8 cellular contexts compared by ENCODE assay signal in genomic region chr17:34998205-34998604, GRCh38. TPM values are rescaled to one million over a fixed set of nuclear protein-coding genes. Genes with fewer than 3 reads are reported as not detected.
DNase-seq lines count a peak whose midpoint lies in the region; ATAC-seq and TF ChIP-seq lines count a peak whose summit lies in the region.
"Had no signal": no experiment of that assay in that cellular context is flagged by ENCODE, and none has a peak within 500 bp of the region (broad histone marks: within the 10 kb centered on the region; RNA-seq: fewer than 3 reads in every experiment).

No MANE protein-coding gene starts in this region.

- no peak for TF ChIP-seq POLR2A in sigmoid colon (IDR thresholded peaks at IDR 0.05)

- intact Hi-C loops in right cardiac atrium (cut with DNase I): loop anchor here (5.0 to 10.0 kb wide), 4 partner anchors 87 to 124 kb away; partner anchors contain the start of genes FNDC8 (in 1 of the 4) and RAD51D (in 1 of the 4)
- intact Hi-C loops in sigmoid colon (cut with DNase I): loop anchor here (1.0 to 2.0 kb wide), 3 partner anchors 65 to 121 kb away; partner anchors contain the start of genes RAD51D and RFFL

- H3K4me3 ChIP-seq in right cardiac atrium (ENCODE audit: low read length) (no peak overlapping the region), sigmoid colon (peak overlapping the region in 2 of 4 donors; percentile 4 to 13)
- H3K4me3 ChIP-seq: skin epidermis had no signal

- TF ChIP-seq EP300 in sigmoid colon (IDR thresholded peaks at IDR 0.05): no peak

- peak; percentile 97 for TF ChIP-seq CTCF in GM12873 (IDR thresholded peaks at IDR 0.05; ENCODE audit: insufficient read depth, low read depth, low read length, missing control alignments)
- peak; percentile 74 to 87 (median 79) for TF ChIP-seq CTCF in sigmoid colon (IDR thresholded peaks at IDR 0.05)

- peak; percentile 81 to 82 for ATAC-seq in right cardiac atrium

- DNase-seq in KBM-7 (peak; percentile 87), T-helper 22 cell (ENCODE audit: low read depth) (peak; percentile 49), right cardiac atrium (peak; percentile 43 to 82 (median 82)), sigmoid colon (peak; percentile 89), NCI-H187 treated with DMSO at 0.1 percent for 48 hours (lab: John Stamatoyannopoulos, UW) (no peak)

- H3K27ac ChIP-seq in angular gyrus (ENCODE audit: low read depth, low read length) (peak overlapping the region; percentile 80), right cardiac atrium (ENCODE audit: low read length) (no peak overlapping the region), sigmoid colon (peak overlapping the region; percentile 86 to 92 (median 89))

- in situ Hi-C loops in KBM-7 (cut with MboI; ENCODE audit: low pct_unique_long_range_greater_than_20kb, low sequenced_read_pairs): no loop called here

- peaks cover 5 to 63% (median 15%) of the 10 kb centered on the region in 4 donors for H3K36me3 ChIP-seq in sigmoid colon

- no peaks in the 10 kb centered on the region for H3K27me3 ChIP-seq in right cardiac atrium (ENCODE audit: control insufficient read depth, insufficient read depth)
- no peaks in the 10 kb centered on the region for H3K27me3 ChIP-seq in sigmoid colon

- WGBS in right cardiac atrium: 54% methylated on average over 5 of the region's 5 CpGs
- 24 to 44% methylated on average over 5 of the region's 5 CpGs for WGBS in sigmoid colon, 2 donors

- H3K4me1 ChIP-seq in right cardiac atrium (ENCODE audit: control insufficient read depth, insufficient read depth, low read length): peaks cover 2% of the 10 kb centered on the region
- H3K4me1 ChIP-seq in sigmoid colon: peaks cover 0 to 69% (median 57%) of the 10 kb centered on the region in 4 donors

- no peaks in the 10 kb centered on the region for H3K9me3 ChIP-seq in right cardiac atrium (ENCODE audit: control insufficient read depth, low read length)
- no peaks in the 10 kb centered on the region for H3K9me3 ChIP-seq in sigmoid colon

RNA-seq across cellular contexts. Expression of gene LIG3, which starts 17.9 kb away (rescaled TPM):
- total RNA-seq in right cardiac atrium (10 to 100 TPM; 17.5 to 24.1 (median 18.2) TPM), sigmoid colon (10 to 100 TPM; 19.4 to 29.7 (median 22.7) TPM)
- polyA plus RNA-seq in right cardiac atrium (7.0 TPM), sigmoid colon (10 to 100 TPM in 1 of 3 donors, 1 to 10 TPM in 2; 3.5 to 15.6 (median 4.2) TPM)

RNA-seq across cellular contexts. Expression of gene ZNF830, which starts 36.9 kb away (rescaled TPM):
- total RNA-seq in right cardiac atrium (10 to 100 TPM in 3 of 4 donors, 1 to 10 TPM in 1; 8.3 to 11.2 (median 10.6) TPM), sigmoid colon (10 to 100 TPM in 3 of 4 donors, 1 to 10 TPM in 1; 8.6 to 14.3 (median 12.8) TPM)
- polyA plus RNA-seq in right cardiac atrium (6.8 TPM), sigmoid colon (10 to 100 TPM in 1 of 3 donors, 1 to 10 TPM in 2; 7.2 to 12.6 (median 8.3) TPM)

RNA-seq across cellular contexts. Expression of gene CCT6B, which starts 36.9 kb away (rescaled TPM):
- total RNA-seq in right cardiac atrium (1 to 10 TPM in 3 of 4 donors, under 1 TPM in 1; 0.97 to 2.8 (median 2.2) TPM), sigmoid colon (1 to 10 TPM; 3.3 to 4.3 (median 3.5) TPM)
- polyA plus RNA-seq in right cardiac atrium (1.9 TPM), sigmoid colon (1 to 10 TPM in 1 of 3 donors, under 1 TPM in 2; 0.87 to 1.2 (median 0.92) TPM)
